In genomic region chr7:137848095-137848494, GRCh38 we compare ENCODE assay signal across 1 cellular context.
TF ChIP-seq lines count a peak whose summit lies in the region.

No MANE protein-coding gene starts in this region.

TF ChIP-seq in GM12878, 131 proteins besides CTCF, POLR2A, EP300 and RAD21 (continued from another document):
- TF ChIP-seq CREB1 (IDR thresholded peaks at IDR 0.05; ENCODE audit: low read depth) (no peak), GABPA (IDR thresholded peaks at IDR 0.05; ENCODE audit: low read depth) (no peak)
- TF ChIP-seq, protein P1, sequence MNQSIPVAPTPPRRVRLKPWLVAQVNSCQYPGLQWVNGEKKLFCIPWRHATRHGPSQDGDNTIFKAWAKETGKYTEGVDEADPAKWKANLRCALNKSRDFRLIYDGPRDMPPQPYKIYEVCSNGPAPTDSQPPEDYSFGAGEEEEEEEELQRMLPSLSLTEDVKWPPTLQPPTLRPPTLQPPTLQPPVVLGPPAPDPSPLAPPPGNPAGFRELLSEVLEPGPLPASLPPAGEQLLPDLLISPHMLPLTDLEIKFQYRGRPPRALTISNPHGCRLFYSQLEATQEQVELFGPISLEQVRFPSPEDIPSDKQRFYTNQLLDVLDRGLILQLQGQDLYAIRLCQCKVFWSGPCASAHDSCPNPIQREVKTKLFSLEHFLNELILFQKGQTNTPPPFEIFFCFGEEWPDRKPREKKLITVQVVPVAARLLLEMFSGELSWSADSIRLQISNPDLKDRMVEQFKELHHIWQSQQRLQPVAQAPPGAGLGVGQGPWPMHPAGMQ (IDR thresholded peaks at IDR 0.05; ENCODE audit: borderline replicate concordance), result no peak
TF ChIP-seq in GM12878: peak in this region for 0.
